Comparison of ENCODE assay signal across 2 cellular contexts in the genomic region with DNA sequence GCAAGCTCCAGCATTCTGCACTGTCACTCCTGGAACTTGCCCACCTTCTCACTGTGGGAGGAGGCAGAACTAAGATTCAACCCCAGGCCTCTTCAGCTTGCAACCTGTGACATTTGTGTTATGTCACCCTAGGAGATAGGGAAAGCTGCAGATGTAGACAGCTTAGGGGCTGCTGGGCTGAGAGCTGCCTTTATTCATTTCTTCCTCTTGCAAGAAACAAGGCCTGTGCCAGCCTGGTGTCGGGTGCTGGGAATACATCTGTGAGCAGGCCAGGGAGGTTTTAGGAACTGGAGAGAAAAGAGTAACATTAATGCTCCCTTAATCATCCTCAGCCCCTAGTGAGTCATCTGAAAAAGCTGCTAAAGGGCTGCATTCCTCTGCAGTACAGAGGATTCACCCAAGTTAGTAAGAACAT.
TF ChIP-seq lines count a peak whose summit lies in the region.

No MANE protein-coding gene starts in this region.

TF ChIP-seq in A549, 52 proteins besides CTCF, POLR2A, EP300 and RAD21:
- TF ChIP-seq E2F6 (IDR thresholded peaks at IDR 0.05; ENCODE audit: borderline replicate concordance, low read depth) = peak; percentile 25; the same call in 1 of the 2 replicates
- TF ChIP-seq MYC (IDR thresholded peaks at IDR 0.05; ENCODE audit: borderline replicate concordance, low read length) = no peak
- peak; percentile 56 for TF ChIP-seq JUNB (IDR thresholded peaks at IDR 0.05)
- no peak for TF ChIP-seq PHF8 (IDR thresholded peaks at IDR 0.05; ENCODE audit: borderline replicate concordance, low read depth)
- TF ChIP-seq RCOR1 (IDR thresholded peaks at IDR 0.05; ENCODE audit: low read depth, low read length) = no peak
- peak; percentile 16; the same call in 1 of the 2 replicates for TF ChIP-seq MAX (IDR thresholded peaks at IDR 0.05)
- no peak for TF ChIP-seq EHMT2 (IDR thresholded peaks at IDR 0.05; ENCODE audit: low read depth)
- peak in 1 of 2 experiments; percentile 36; a peak in 1 of 5 replicates for TF ChIP-seq JUN (IDR thresholded peaks at IDR 0.05)
- no peak for TF ChIP-seq KDM1A (IDR thresholded peaks at IDR 0.05; ENCODE audit: low read depth)
- 0 out of 3 replicates have a peak, but pooled peaks have one; percentile 6 for TF ChIP-seq SMC3 (IDR thresholded peaks at IDR 0.05)
- peak; percentile 47; the same call in 1 of the 2 replicates for TF ChIP-seq FOSL2 (IDR thresholded peaks at IDR 0.05)
- TF ChIP-seq FOSL2 (CRISPR knock-in tag; IDR thresholded peaks at IDR 0.05) = peak; percentile 84
- no peak for TF ChIP-seq SREBF2 (IDR thresholded peaks at IDR 0.05)

TF ChIP-seq in endothelial cell of umbilical vein, 7 proteins besides CTCF, POLR2A, EP300 and RAD21 (continued from another document):
- TF ChIP-seq MYC (IDR thresholded peaks at IDR 0.05; ENCODE audit: low read depth, low read length) = no peak
TF ChIP-seq in endothelial cell of umbilical vein: peak in this region for 2.
